ENCODE assay signal across 18 cellular contexts in genomic region chr2:166572958-166573357, GRCh38.
DNase-seq lines count a peak whose midpoint lies in the region; ATAC-seq and TF ChIP-seq lines count a peak whose summit lies in the region.
"Had no signal": no experiment of that assay in that cellular context is flagged by ENCODE, and none has a peak within 500 bp of the region (broad histone marks: within the 10 kb centered on the region; RNA-seq: fewer than 3 reads in every experiment).

No MANE protein-coding gene starts in this region.

- H3K36me3 Mint-ChIP-seq in endodermal cell (ENCODE audit: low read depth) = no peaks in the 10 kb centered on the region
- H3K36me3 Mint-ChIP-seq: CD8-positive, alpha-beta memory T cell had no signal

- peaks cover 21% of the 10 kb centered on the region for H3K4me1 Mint-ChIP-seq in endodermal cell
- H3K4me1 Mint-ChIP-seq: CD8-positive, alpha-beta memory T cell had no signal

- peak overlapping the region; percentile 38; the same call in 1 of the 2 replicates for H2AFZ ChIP-seq in GM23248
- H2AFZ ChIP-seq in neural cell (ENCODE audit: low read depth, low read length) = no peak overlapping the region
- H2AFZ ChIP-seq in mammary epithelial cell (ENCODE audit: low read depth, low read length) = no peak overlapping the region

- H3K4me3 Mint-ChIP-seq in endodermal cell = no peak overlapping the region
- H3K4me3 Mint-ChIP-seq: CD8-positive, alpha-beta memory T cell had no signal

- H3K9ac ChIP-seq in GM23248 = no peak overlapping the region
- H3K9ac ChIP-seq in endodermal cell (ENCODE audit: extremely low read depth, low read length, poor library complexity, severe bottlenecking) = no peak overlapping the region
- no peak overlapping the region for H3K9ac ChIP-seq in neural cell (ENCODE audit: low read length)
- H3K9ac ChIP-seq in mammary epithelial cell (ENCODE audit: insufficient read depth, low read length) = no peak overlapping the region
- H3K9ac ChIP-seq: BLaER1 treated with 17β-estradiol and CSF1 and Interleukin-3, amounts not matched to agents 10 nM and 100 nM had no signal

- CTCF ChIA-PET in mammary epithelial cell (lab: Charles Lee; ENCODE audit: low non-redundant PET) = no interaction called here

- H3F3A ChIP-seq in GM23248 (ENCODE audit: insufficient read depth) (no peaks in the 10 kb centered on the region), neural cell (ENCODE audit: insufficient read depth, low read length, poor library complexity, severe bottlenecking) (no peaks in the 10 kb centered on the region)

- H3K27me3 Mint-ChIP-seq in endodermal cell (ENCODE audit: insufficient read depth) = no peaks in the 10 kb centered on the region
- H3K27me3 Mint-ChIP-seq: CD8-positive, alpha-beta memory T cell had no signal

- H3K27me3 ChIP-seq in GM23248 (replicated peaks; ENCODE audit: insufficient read depth) (no peaks in the 10 kb centered on the region), endodermal cell (ENCODE audit: control insufficient read depth, insufficient read depth, low read length, poor library complexity, severe bottlenecking) (no peaks in the 10 kb centered on the region), neural cell (ENCODE audit: insufficient read depth, low read depth, low read length) (no peaks in the 10 kb centered on the region), BE2C (no peaks in the 10 kb centered on the region), mammary epithelial cell (ENCODE audit: insufficient read depth, low read length) (no peaks in the 10 kb centered on the region)
- H3K27me3 ChIP-seq: BLaER1 treated with 17β-estradiol and CSF1 and Interleukin-3, amounts not matched to agents 10 nM and 100 nM had no signal

- no peaks in the 10 kb centered on the region for H3K9me3 ChIP-seq in GM23248 (ENCODE audit: low read depth)
- no peaks in the 10 kb centered on the region for H3K9me3 ChIP-seq in endodermal cell (ENCODE audit: control insufficient read depth, low read length)
- no peaks in the 10 kb centered on the region for H3K9me3 ChIP-seq in neural cell (ENCODE audit: low read length)
- H3K9me3 ChIP-seq in BE2C = no peaks in the 10 kb centered on the region
- H3K9me3 ChIP-seq in mammary epithelial cell (replicated peaks; ENCODE audit: insufficient read depth, low read length) = no peaks in the 10 kb centered on the region
- H3K9me3 ChIP-seq: BLaER1 treated with 17β-estradiol and CSF1 and Interleukin-3, amounts not matched to agents 10 nM and 100 nM had no signal

- TF ChIP-seq CTCF in endodermal cell (conservative IDR thresholded peaks at IDR 0.05) = no peak
- no peak for TF ChIP-seq CTCF in neural cell (IDR thresholded peaks at IDR 0.05; ENCODE audit: poor library complexity, severe bottlenecking)
- no peak for TF ChIP-seq CTCF in BE2C (IDR thresholded peaks at IDR 0.05; ENCODE audit: low read depth, low read length)
- TF ChIP-seq CTCF in mammary epithelial cell (conservative IDR thresholded peaks at IDR 0.05 in 1 of 2, IDR thresholded peaks at IDR 0.05 in 1 of 2; ENCODE audit: extremely low read depth in 1 of 2, insufficient read depth in 1 of 2, low read depth in 1 of 2, low read length in 2 of 2) = no peak

- H3K79me2 ChIP-seq in GM23248 (ENCODE audit: insufficient read depth) (no peaks in the 10 kb centered on the region), neural cell (replicated peaks; ENCODE audit: insufficient read depth, low read length) (no peaks in the 10 kb centered on the region), mammary epithelial cell (ENCODE audit: insufficient read depth, low read length) (no peaks in the 10 kb centered on the region)

- BruUV-seq in mammary epithelial cell (replicated peaks; lab: Mats Ljungman, UMichigan) = no TSS peak

- H3K27ac Mint-ChIP-seq in endodermal cell = peak overlapping the region; percentile 8
- H3K27ac Mint-ChIP-seq: CD8-positive, alpha-beta memory T cell had no signal

- no peak for ATAC-seq in GM21528 (IDR thresholded peaks at IDR 0.05; ENCODE audit: low FRiP score, unreplicated experiment)

- H3K36me3 ChIP-seq in GM23248 (ENCODE audit: low read depth) (no peaks in the 10 kb centered on the region), endodermal cell (ENCODE audit: control insufficient read depth, insufficient read depth, low read length) (no peaks in the 10 kb centered on the region), neural cell (ENCODE audit: insufficient read depth, low read length) (no peaks in the 10 kb centered on the region), BE2C (no peaks in the 10 kb centered on the region), mammary epithelial cell (ENCODE audit: insufficient read depth, low read length) (no peaks in the 10 kb centered on the region)
- H3K36me3 ChIP-seq: BLaER1 treated with 17β-estradiol and CSF1 and Interleukin-3, amounts not matched to agents 10 nM and 100 nM had no signal

- H3K27ac ChIP-seq in GM23248 = no peak overlapping the region
- no peak overlapping the region for H3K27ac ChIP-seq in endodermal cell (ENCODE audit: low read depth, low read length)
- peak overlapping the region; percentile 22 for H3K27ac ChIP-seq in neural cell (ENCODE audit: low read length)
- no peak overlapping the region for H3K27ac ChIP-seq in mammary epithelial cell (ENCODE audit: insufficient read depth, low read depth, low read length)
- H3K27ac ChIP-seq: BLaER1 treated with 17β-estradiol and CSF1 and Interleukin-3, amounts not matched to agents 10 nM and 100 nM; RWPE1 had no signal

- no peak for TF ChIP-seq RAD21 in neural cell (conservative IDR thresholded peaks at IDR 0.05)

- H3K4me2 ChIP-seq in GM23248 (ENCODE audit: unreplicated experiment) = peak overlapping the region; percentile 8
- H3K4me2 ChIP-seq in neural cell (ENCODE audit: low read length) = no peak overlapping the region
- no peak overlapping the region for H3K4me2 ChIP-seq in mammary epithelial cell (ENCODE audit: insufficient read depth, low read depth, low read length)
- H3K4me2 ChIP-seq: BLaER1 treated with 17β-estradiol and CSF1 and Interleukin-3, amounts not matched to agents 10 nM and 100 nM had no signal

- no peak for DNase-seq in GM23248
- DNase-seq in NCI-H460 (ENCODE audit: extremely low read depth, low read depth) = peak; percentile 49
- DNase-seq in endodermal cell = no peak
- DNase-seq in BE2C = no peak
- DNase-seq in central memory CD4-positive, alpha-beta T cell = no peak
- no peak for DNase-seq in mammary epithelial cell
- DNase-seq: CD8-positive, alpha-beta memory T cell; GF-D8; KG1; NCI-H1417 treated with DMSO at 0.1 percent for 48 hours; NCI-H1930; NCI-H2171 treated with DMSO at 0.1 percent for 48 hours; NCI-H446 treated with DMSO at 0.1 percent for 48 hours; NCI-H748 treated with DMSO at 0.1 percent for 48 hours had no signal

- TF ChIP-seq EP300 in neural cell (conservative IDR thresholded peaks at IDR 0.05; ENCODE audit: poor library complexity, severe bottlenecking) = no peak

- H4K20me1 ChIP-seq in GM23248 (ENCODE audit: insufficient read depth) (no peaks in the 10 kb centered on the region), neural cell (ENCODE audit: insufficient read depth) (no peaks in the 10 kb centered on the region), mammary epithelial cell (ENCODE audit: insufficient read depth, low read length) (no peaks in the 10 kb centered on the region)
- H4K20me1 ChIP-seq: BLaER1 treated with 17β-estradiol and CSF1 and Interleukin-3, amounts not matched to agents 10 nM and 100 nM had no signal

- H3K4me1 ChIP-seq in GM23248 (ENCODE audit: insufficient read depth) = no peaks in the 10 kb centered on the region
- peaks cover 7% of the 10 kb centered on the region for H3K4me1 ChIP-seq in endodermal cell (ENCODE audit: control insufficient read depth, insufficient read depth, low read length)
- no peaks in the 10 kb centered on the region for H3K4me1 ChIP-seq in BE2C
- no peaks in the 10 kb centered on the region for H3K4me1 ChIP-seq in mammary epithelial cell (ENCODE audit: insufficient read depth, low read length)

- no peaks in the 10 kb centered on the region for H3K9me3 Mint-ChIP-seq in endodermal cell
- H3K9me3 Mint-ChIP-seq: CD8-positive, alpha-beta memory T cell had no signal

- no peaks in the 10 kb centered on the region for H3K9me2 ChIP-seq in GM23248 (ENCODE audit: insufficient read depth)
- no peaks in the 10 kb centered on the region for H3K9me2 ChIP-seq in neural cell (ENCODE audit: insufficient read depth, low read length)

- intact Hi-C loops in mammary epithelial cell (cut with micrococcal nuclease) = no loop called here

- H3K4me3 ChIP-seq in GM23248 (no peak overlapping the region), endodermal cell (ENCODE audit: low read length) (peak overlapping the region; percentile 5), neural cell (ENCODE audit: low read length) (no peak overlapping the region), BE2C (ENCODE audit: low read depth, low read length) (no peak overlapping the region), mammary epithelial cell (replicated peaks in 1 of 3; ENCODE audit: insufficient read depth in 1 of 3, low read depth in 2 of 3, low read length in 3 of 3) (no peak overlapping the region)
- H3K4me3 ChIP-seq: BLaER1 treated with 17β-estradiol and CSF1 and Interleukin-3, amounts not matched to agents 10 nM and 100 nM had no signal

- in situ Hi-C loops in GM23248 (cut with MboI) (loop anchor here (25.0 kb wide), 1 partner anchor 1539 kb away; no protein-coding TSS in a partner anchor), mammary epithelial cell (cut with MboI; ENCODE audit: low sequenced_read_pairs in 2 of 2) (no loop called here)

- dilution Hi-C loops in mammary epithelial cell (cut with HindIII; ENCODE audit: low sequenced_read_pairs) = no loop called here

TF ChIP-seq in neural cell, 6 proteins besides CTCF, POLR2A, EP300 and RAD21 (continues in another document):
- TF ChIP-seq TAF1 (IDR thresholded peaks at IDR 0.05; ENCODE audit: low read depth) = no peak
- no peak for TF ChIP-seq EZH2 (IDR thresholded peaks at IDR 0.05; ENCODE audit: borderline replicate concordance, insufficient read depth, low read length, poor library complexity, severe bottlenecking)
- no peak for TF ChIP-seq SMC3 (conservative IDR thresholded peaks at IDR 0.05; ENCODE audit: poor library complexity)
- TF ChIP-seq MXI1 (conservative IDR thresholded peaks at IDR 0.05; ENCODE audit: poor library complexity, severe bottlenecking) = no peak
